Comparison of ENCODE assay signal across 8 cellular contexts in genomic region chr2:200471324-200471848, GRCh38. TPM values are rescaled to one million over a fixed set of nuclear protein-coding genes. Genes with fewer than 3 reads are reported as not detected.
DNase-seq lines count a peak whose midpoint lies in the region; ATAC-seq and TF ChIP-seq lines count a peak whose summit lies in the region.

No MANE protein-coding gene starts in this region.

- peak; percentile 83 for ATAC-seq in GM21447 (IDR thresholded peaks at IDR 0.05; ENCODE audit: unreplicated experiment)
- ATAC-seq in HG03521 (IDR thresholded peaks at IDR 0.05; ENCODE audit: unreplicated experiment) = peak; percentile 88

- peak; percentile 28 for DNase-seq in NCI-H345 (lab: John Stamatoyannopoulos, UW)
- no peak for DNase-seq in NCI-H345 treated with DMSO at 0.1 percent for 48 hours (lab: John Stamatoyannopoulos, UW; ENCODE audit: unreplicated experiment)
- peak; percentile 61 for DNase-seq in SK-N-DZ (ENCODE audit: low spot score)
- DNase-seq in cardiac fibroblast (ENCODE audit: low read depth in 2 of 2) = peak; percentile 38 to 52
- peak; percentile 36 to 67 for DNase-seq in lung microvascular endothelial cell (ENCODE audit: low read depth in 2 of 2)
- no peak for DNase-seq in NK-92 (lab: John Stamatoyannopoulos, UW; ENCODE audit: unreplicated experiment)

- no peak overlapping the region for H3K4me3 ChIP-seq in cardiac fibroblast (replicated peaks in 1 of 2; ENCODE audit: low read depth in 2 of 2, low read length in 2 of 2)

- peak; percentile 61 for TF ChIP-seq CTCF in cardiac fibroblast (IDR thresholded peaks at IDR 0.05; ENCODE audit: low read depth, low read length)

RNA-seq across cellular contexts. Expression of gene KCTD18, which starts 38.5 kb away (rescaled TPM):
- 11.8 and 14.2 TPM in 2 replicates for polyA plus RNA-seq in SK-N-DZ (2014; cell fraction: cytosol; rRNA removed)
- 8.3 and 16.5 TPM in 2 replicates for polyA plus RNA-seq in SK-N-DZ (2014; cell fraction: nucleus; rRNA removed)
- total RNA-seq in lung microvascular endothelial cell = 7.2 and 7.9 TPM in 2 replicates

RNA-seq across cellular contexts. Expression of gene SGO2, which starts 54.6 kb away (rescaled TPM):
- polyA plus RNA-seq in SK-N-DZ (2014; cell fraction: cytosol; rRNA removed) = 13.0 and 13.6 TPM in 2 replicates
- 11.1 and 24.7 TPM in 2 replicates for polyA plus RNA-seq in SK-N-DZ (2014; cell fraction: nucleus; rRNA removed)
- total RNA-seq in lung microvascular endothelial cell = 2.0 and 3.3 TPM in 2 replicates

Comparison
In these comparisons a context has a peak if more than half of its experiments do, and no peak if none do; other contexts are left out.
1. DNase-seq: peak in NCI-H345 (single experiment), SK-N-DZ (single experiment), cardiac fibroblast (2 of 2) and lung microvascular endothelial cell (2 of 2); none in NCI-H345 treated with DMSO at 0.1 percent for 48 hours (single experiment) and NK-92 (single experiment).